Comparison of ENCODE assay signal across 19 cellular contexts in genomic region chr1:21447311-21447710, GRCh38. TPM values are rescaled to one million over a fixed set of nuclear protein-coding genes. Genes with fewer than 3 reads are reported as not detected.
DNase-seq lines count a peak whose midpoint lies in the region; TF ChIP-seq lines count a peak whose summit lies in the region.
"Had no signal": no experiment of that assay in that cellular context is flagged by ENCODE, and none has a peak within 500 bp of the region (broad histone marks: within the 10 kb centered on the region; RNA-seq: fewer than 3 reads in every experiment).

No MANE protein-coding gene starts in this region.

- H2AK5ac ChIP-seq in mesenchymal stem cell (ENCODE audit: low read length, severe bottlenecking): no peak overlapping the region

- no peak overlapping the region for H2BK5ac ChIP-seq in mesenchymal stem cell (ENCODE audit: low read depth, low read length, poor library complexity, severe bottlenecking)

- H3K18ac ChIP-seq in mesenchymal stem cell (ENCODE audit: low read depth in 1 of 2, low read length in 2 of 2): no peak overlapping the region

- H3K4me3 Mint-ChIP-seq in osteocyte (ENCODE audit: unreplicated experiment): no peak overlapping the region
- H3K4me3 Mint-ChIP-seq: B cell, CD14-positive monocyte had no signal

- no peak overlapping the region for H3K4me2 ChIP-seq in mesenchymal stem cell (ENCODE audit: low read length, poor library complexity, severe bottlenecking)

- H2BK12ac ChIP-seq in mesenchymal stem cell (ENCODE audit: low read length in 2 of 2): no peak overlapping the region

- H3K27me3 ChIP-seq in MG63 (no peaks in the 10 kb centered on the region), mesenchymal stem cell (ENCODE audit: control insufficient read depth in 1 of 2, insufficient read depth in 1 of 2, low read length in 2 of 2) (no peaks in the 10 kb centered on the region)
- H3K27me3 ChIP-seq: Peyer's patch, SJSA1 had no signal

- H3K23ac ChIP-seq in mesenchymal stem cell (ENCODE audit: low read length in 2 of 2): no peak overlapping the region

- DNase-seq in HCEC 1CT (peak; percentile 93), MG63 (peak; percentile 35), dedifferentiated amniotic fluid mesenchymal stem cell (ENCODE audit: extremely low spot score) (peak; percentile 23), mesenchymal stem cell (peak; percentile 78), osteocyte (ENCODE audit: extremely low spot score, unreplicated experiment) (no peak), GF-D8 (lab: John Stamatoyannopoulos, UW) (no peak), SKM-1 (lab: John Stamatoyannopoulos, UW; ENCODE audit: unreplicated experiment) (no peak)
- no peak for DNase-seq in activated T-cell treated with anti-CD3 and anti-CD28 coated beads, Interleukin-2, amount 50 U/mL, for 1 hour
- DNase-seq: NCI-H1105 treated with DMSO at 0.1 percent for 48 hours; NCI-H2029 treated with DMSO at 0.1 percent for 48 hours; NCI-H226; NCI-H510A treated with DMSO at 0.1 percent for 48 hours; NCI-H774; NK-92 treated with Interleukin-12 subunit alpha and Interleukin-12 subunit beta, amount 100 ng/mL, for 24 hours; Peyer's patch had no signal

- no peak for TF ChIP-seq CTCF in osteocyte (IDR thresholded peaks at IDR 0.05)

- no peak overlapping the region for H4K8ac ChIP-seq in mesenchymal stem cell (ENCODE audit: low read length)

- H3K27ac Mint-ChIP-seq in osteocyte (ENCODE audit: unreplicated experiment): no peak overlapping the region
- H3K27ac Mint-ChIP-seq: B cell had no signal

- peaks cover 12% of the 10 kb centered on the region for H3K79me1 ChIP-seq in mesenchymal stem cell (replicated peaks; ENCODE audit: low read length, poor library complexity, severe bottlenecking)

- H3K9me3 ChIP-seq in MG63 (no peaks in the 10 kb centered on the region), mesenchymal stem cell (ENCODE audit: control insufficient read depth, low read length) (no peaks in the 10 kb centered on the region)
- H3K9me3 ChIP-seq: Peyer's patch, SJSA1 had no signal

- no peaks in the 10 kb centered on the region for H3K27me3 Mint-ChIP-seq in osteocyte (ENCODE audit: unreplicated experiment)

- H2BK120ac ChIP-seq in mesenchymal stem cell (ENCODE audit: low read depth, low read length): no peak overlapping the region

- H3K14ac ChIP-seq in mesenchymal stem cell (ENCODE audit: low read length in 2 of 2): no peak overlapping the region

- peaks cover 2% of the 10 kb centered on the region for H3K4me1 ChIP-seq in mesenchymal stem cell (ENCODE audit: control insufficient read depth, insufficient read depth, low read depth, low read length)
- H3K4me1 ChIP-seq: Peyer's patch had no signal

- no peak overlapping the region for H3K27ac ChIP-seq in mesenchymal stem cell (ENCODE audit: low read length, poor library complexity, severe bottlenecking)
- H3K27ac ChIP-seq: SJSA1 had no signal

- no peak overlapping the region for H2AFZ ChIP-seq in mesenchymal stem cell (ENCODE audit: low read depth, low read length)

- no peak overlapping the region for H4K91ac ChIP-seq in mesenchymal stem cell (ENCODE audit: low read length)

- no peak overlapping the region for H3K9ac ChIP-seq in mesenchymal stem cell (ENCODE audit: low read length)

- H3K4ac ChIP-seq in mesenchymal stem cell (ENCODE audit: low read depth in 1 of 2, low read length in 2 of 2): no peak overlapping the region

- no peak overlapping the region for H2BK15ac ChIP-seq in mesenchymal stem cell (ENCODE audit: low read depth, poor library complexity, severe bottlenecking)

- H3K36me3 Mint-ChIP-seq in osteocyte (ENCODE audit: unreplicated experiment): peaks cover 29% of the 10 kb centered on the region

- no CpG with 5 or more reads among the region's 5 CpGs for WGBS in mesenchymal stem cell

- no peak overlapping the region for H3K4me3 ChIP-seq in MG63
- no peak overlapping the region for H3K4me3 ChIP-seq in mesenchymal stem cell (ENCODE audit: insufficient read depth in 1 of 2, low read depth in 1 of 2, low read length in 2 of 2)
- H3K4me3 ChIP-seq: K562, Peyer's patch, SJSA1 had no signal

- H3K36me3 ChIP-seq in MG63 (peaks cover 6% of the 10 kb centered on the region), mesenchymal stem cell (ENCODE audit: control insufficient read depth in 1 of 2, insufficient read depth in 2 of 2, low read depth in 1 of 2, low read length in 2 of 2) (peaks cover 15 to 17% of the 10 kb centered on the region in 2 experiments)
- H3K36me3 ChIP-seq: Peyer's patch had no signal

- no peaks in the 10 kb centered on the region for H3K9me3 Mint-ChIP-seq in osteocyte (ENCODE audit: unreplicated experiment)

- peaks cover 42% of the 10 kb centered on the region for H3K4me1 Mint-ChIP-seq in osteocyte (ENCODE audit: unreplicated experiment)
- H3K4me1 Mint-ChIP-seq: B cell had no signal

RNA-seq across cellular contexts. Expression of gene NBPF3, which starts 7.4 kb away (rescaled TPM):
- 22.4 and 25.1 TPM in 2 replicates for total RNA-seq in MG63 (2014; rRNA removed; shearing (Covaris generic); ENCODE audit: low replicate concordance)
- 7.9 TPM for polyA plus RNA-seq in mesenchymal stem cell (2013, experiment 1 of 2)
- 8.8 TPM for polyA plus RNA-seq in mesenchymal stem cell (2013, experiment 2 of 2)
- 30.4 and 31.0 TPM in 2 replicates for total RNA-seq in osteocyte

Comparison
In these comparisons a context has a peak if more than half of its experiments do, and no peak if none do; other contexts are left out.
1. DNase-seq: peak in HCEC 1CT (single experiment), MG63 (single experiment), dedifferentiated amniotic fluid mesenchymal stem cell (single experiment) and mesenchymal stem cell (single experiment); none in activated T-cell treated with anti-CD3 and anti-CD28 coated beads, Interleukin-2, amount 50 U/mL, for 1 hour (single experiment), osteocyte (single experiment), GF-D8 (single experiment) and SKM-1 (single experiment).